Comparison of ENCODE assay signal across 8 cellular contexts in the genomic region with DNA sequence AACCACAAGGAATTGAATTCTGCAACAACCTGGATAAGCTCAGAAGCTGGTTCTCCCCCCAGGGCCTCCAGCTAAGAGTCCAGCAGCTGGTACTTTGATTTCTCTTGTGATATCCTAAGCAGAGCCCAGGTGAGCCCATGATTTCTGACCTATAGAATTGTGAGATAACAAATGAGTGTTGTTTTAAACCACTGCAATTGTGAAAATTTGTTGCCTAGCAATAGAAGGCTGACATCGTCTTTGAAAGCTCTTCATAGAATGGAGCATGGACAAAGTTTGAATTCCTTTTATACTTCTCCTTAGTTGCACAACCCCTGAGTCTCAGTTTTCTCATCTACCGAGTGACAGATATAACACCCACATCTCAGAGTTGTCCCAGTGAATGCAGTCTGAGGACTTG.
"Had no signal": no experiment of that assay in that cellular context is flagged by ENCODE, and none has a peak within 500 bp of the region (broad histone marks: within the 10 kb centered on the region; RNA-seq: fewer than 3 reads in every experiment).

No MANE protein-coding gene starts in this region.

- H3K4me3 ChIP-seq: GM12878 had no signal

- DNase-seq: GDM1, GF-D8 had no signal

- FAIRE-seq: G401.6, GM12878, GM12891, GM12892, GM18507, GM19239 had no signal

- ATAC-seq: GM12878 had no signal
